1 cellular context compared by ENCODE assay signal in genomic region chr12:3252416-3252815, GRCh38.
TF ChIP-seq lines count a peak whose summit lies in the region.

No MANE protein-coding gene starts in this region.

TF ChIP-seq in GM23338, 12 proteins besides CTCF, POLR2A, EP300 and RAD21 (continued from another document):
- TF ChIP-seq EZH2phosphoT487 (IDR thresholded peaks at IDR 0.05; ENCODE audit: unreplicated experiment) (no peak), EZH2 (IDR thresholded peaks at IDR 0.05; ENCODE audit: low read depth, unreplicated experiment) (no peak), STAT1 (IDR thresholded peaks at IDR 0.05; ENCODE audit: unreplicated experiment) (no peak), ETS1 (IDR thresholded peaks at IDR 0.05) (no peak)
